Comparison of ENCODE assay signal across 1 cellular context in the genomic region with DNA sequence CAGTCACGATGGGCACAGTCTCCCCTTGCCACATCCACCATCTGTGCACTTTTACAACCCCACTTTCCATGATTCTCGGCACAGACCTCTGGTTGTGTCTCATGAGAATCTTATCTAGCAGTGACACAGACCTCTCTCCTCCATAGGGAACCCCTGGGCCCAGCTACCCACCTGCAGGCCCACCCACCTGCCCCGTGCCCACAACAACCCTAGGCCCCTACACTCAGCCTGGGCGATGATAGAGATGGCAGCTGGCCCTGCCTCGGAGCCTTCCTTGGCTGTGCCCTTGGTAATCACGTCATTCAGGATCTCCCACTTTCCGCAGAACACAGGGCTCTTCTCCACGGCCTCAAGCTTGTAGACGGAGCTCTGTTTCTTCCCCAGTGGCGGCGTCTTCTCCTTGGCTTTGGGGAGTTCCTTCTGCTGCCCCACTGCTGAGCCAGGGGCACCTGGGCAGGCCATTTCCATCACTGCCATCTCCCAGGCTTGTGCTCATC.
TF ChIP-seq lines count a peak whose summit lies in the region.

No MANE protein-coding gene starts in this region.

TF ChIP-seq in GM23338, 12 proteins besides CTCF, POLR2A, EP300 and RAD21:
- TF ChIP-seq, protein P1, sequence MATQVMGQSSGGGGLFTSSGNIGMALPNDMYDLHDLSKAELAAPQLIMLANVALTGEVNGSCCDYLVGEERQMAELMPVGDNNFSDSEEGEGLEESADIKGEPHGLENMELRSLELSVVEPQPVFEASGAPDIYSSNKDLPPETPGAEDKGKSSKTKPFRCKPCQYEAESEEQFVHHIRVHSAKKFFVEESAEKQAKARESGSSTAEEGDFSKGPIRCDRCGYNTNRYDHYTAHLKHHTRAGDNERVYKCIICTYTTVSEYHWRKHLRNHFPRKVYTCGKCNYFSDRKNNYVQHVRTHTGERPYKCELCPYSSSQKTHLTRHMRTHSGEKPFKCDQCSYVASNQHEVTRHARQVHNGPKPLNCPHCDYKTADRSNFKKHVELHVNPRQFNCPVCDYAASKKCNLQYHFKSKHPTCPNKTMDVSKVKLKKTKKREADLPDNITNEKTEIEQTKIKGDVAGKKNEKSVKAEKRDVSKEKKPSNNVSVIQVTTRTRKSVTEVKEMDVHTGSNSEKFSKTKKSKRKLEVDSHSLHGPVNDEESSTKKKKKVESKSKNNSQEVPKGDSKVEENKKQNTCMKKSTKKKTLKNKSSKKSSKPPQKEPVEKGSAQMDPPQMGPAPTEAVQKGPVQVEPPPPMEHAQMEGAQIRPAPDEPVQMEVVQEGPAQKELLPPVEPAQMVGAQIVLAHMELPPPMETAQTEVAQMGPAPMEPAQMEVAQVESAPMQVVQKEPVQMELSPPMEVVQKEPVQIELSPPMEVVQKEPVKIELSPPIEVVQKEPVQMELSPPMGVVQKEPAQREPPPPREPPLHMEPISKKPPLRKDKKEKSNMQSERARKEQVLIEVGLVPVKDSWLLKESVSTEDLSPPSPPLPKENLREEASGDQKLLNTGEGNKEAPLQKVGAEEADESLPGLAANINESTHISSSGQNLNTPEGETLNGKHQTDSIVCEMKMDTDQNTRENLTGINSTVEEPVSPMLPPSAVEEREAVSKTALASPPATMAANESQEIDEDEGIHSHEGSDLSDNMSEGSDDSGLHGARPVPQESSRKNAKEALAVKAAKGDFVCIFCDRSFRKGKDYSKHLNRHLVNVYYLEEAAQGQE (IDR thresholded peaks at IDR 0.05; ENCODE audit: unreplicated experiment), result no peak
- TF ChIP-seq, protein P2, sequence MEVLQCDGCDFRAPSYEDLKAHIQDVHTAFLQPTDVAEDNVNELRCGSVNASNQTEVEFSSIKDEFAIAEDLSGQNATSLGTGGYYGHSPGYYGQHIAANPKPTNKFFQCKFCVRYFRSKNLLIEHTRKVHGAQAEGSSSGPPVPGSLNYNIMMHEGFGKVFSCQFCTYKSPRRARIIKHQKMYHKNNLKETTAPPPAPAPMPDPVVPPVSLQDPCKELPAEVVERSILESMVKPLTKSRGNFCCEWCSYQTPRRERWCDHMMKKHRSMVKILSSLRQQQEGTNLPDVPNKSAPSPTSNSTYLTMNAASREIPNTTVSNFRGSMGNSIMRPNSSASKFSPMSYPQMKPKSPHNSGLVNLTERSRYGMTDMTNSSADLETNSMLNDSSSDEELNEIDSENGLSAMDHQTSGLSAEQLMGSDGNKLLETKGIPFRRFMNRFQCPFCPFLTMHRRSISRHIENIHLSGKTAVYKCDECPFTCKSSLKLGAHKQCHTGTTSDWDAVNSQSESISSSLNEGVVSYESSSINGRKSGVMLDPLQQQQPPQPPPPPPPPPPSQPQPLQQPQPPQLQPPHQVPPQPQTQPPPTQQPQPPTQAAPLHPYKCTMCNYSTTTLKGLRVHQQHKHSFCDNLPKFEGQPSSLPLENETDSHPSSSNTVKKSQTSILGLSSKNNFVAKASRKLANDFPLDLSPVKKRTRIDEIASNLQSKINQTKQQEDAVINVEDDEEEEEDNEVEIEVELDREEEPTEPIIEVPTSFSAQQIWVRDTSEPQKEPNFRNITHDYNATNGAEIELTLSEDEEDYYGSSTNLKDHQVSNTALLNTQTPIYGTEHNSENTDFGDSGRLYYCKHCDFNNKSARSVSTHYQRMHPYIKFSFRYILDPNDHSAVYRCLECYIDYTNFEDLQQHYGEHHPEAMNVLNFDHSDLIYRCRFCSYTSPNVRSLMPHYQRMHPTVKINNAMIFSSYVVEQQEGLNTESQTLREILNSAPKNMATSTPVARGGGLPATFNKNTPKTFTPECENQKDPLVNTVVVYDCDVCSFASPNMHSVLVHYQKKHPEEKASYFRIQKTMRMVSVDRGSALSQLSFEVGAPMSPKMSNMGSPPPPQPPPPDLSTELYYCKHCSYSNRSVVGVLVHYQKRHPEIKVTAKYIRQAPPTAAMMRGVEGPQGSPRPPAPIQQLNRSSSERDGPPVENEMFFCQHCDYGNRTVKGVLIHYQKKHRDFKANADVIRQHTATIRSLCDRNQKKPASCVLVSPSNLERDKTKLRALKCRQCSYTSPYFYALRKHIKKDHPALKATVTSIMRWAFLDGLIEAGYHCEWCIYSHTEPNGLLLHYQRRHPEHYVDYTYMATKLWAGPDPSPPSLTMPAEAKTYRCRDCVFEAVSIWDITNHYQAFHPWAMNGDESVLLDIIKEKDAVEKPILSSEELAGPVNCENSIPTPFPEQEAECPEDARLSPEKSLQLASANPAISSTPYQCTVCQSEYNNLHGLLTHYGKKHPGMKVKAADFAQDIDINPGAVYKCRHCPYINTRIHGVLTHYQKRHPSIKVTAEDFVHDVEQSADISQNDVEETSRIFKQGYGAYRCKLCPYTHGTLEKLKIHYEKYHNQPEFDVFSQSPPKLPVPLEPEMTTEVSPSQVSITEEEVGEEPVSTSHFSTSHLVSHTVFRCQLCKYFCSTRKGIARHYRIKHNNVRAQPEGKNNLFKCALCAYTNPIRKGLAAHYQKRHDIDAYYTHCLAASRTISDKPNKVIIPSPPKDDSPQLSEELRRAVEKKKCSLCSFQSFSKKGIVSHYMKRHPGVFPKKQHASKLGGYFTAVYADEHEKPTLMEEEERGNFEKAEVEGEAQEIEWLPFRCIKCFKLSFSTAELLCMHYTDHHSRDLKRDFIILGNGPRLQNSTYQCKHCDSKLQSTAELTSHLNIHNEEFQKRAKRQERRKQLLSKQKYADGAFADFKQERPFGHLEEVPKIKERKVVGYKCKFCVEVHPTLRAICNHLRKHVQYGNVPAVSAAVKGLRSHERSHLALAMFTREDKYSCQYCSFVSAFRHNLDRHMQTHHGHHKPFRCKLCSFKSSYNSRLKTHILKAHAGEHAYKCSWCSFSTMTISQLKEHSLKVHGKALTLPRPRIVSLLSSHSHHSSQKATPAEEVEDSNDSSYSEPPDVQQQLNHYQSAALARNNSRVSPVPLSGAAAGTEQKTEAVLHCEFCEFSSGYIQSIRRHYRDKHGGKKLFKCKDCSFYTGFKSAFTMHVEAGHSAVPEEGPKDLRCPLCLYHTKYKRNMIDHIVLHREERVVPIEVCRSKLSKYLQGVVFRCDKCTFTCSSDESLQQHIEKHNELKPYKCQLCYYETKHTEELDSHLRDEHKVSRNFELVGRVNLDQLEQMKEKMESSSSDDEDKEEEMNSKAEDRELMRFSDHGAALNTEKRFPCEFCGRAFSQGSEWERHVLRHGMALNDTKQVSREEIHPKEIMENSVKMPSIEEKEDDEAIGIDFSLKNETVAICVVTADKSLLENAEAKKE (CRISPR knock-in tag; IDR thresholded peaks at IDR 0.05), result no peak
- TF ChIP-seq CREB1 (CRISPR knock-in tag; IDR thresholded peaks at IDR 0.05; ENCODE audit: low read depth) (no peak), ZNF114 (CRISPR knock-in tag; IDR thresholded peaks at IDR 0.05) (no peak), EZH2phosphoT487 (IDR thresholded peaks at IDR 0.05; ENCODE audit: unreplicated experiment) (no peak)
- TF ChIP-seq, protein P3, sequence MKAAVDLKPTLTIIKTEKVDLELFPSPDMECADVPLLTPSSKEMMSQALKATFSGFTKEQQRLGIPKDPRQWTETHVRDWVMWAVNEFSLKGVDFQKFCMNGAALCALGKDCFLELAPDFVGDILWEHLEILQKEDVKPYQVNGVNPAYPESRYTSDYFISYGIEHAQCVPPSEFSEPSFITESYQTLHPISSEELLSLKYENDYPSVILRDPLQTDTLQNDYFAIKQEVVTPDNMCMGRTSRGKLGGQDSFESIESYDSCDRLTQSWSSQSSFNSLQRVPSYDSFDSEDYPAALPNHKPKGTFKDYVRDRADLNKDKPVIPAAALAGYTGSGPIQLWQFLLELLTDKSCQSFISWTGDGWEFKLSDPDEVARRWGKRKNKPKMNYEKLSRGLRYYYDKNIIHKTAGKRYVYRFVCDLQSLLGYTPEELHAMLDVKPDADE (IDR thresholded peaks at IDR 0.05), result no peak
